In genomic region chr22:38871360-38872171, GRCh38 we compare ENCODE assay signal across 8 cellular contexts. TPM values are rescaled to one million over a fixed set of nuclear protein-coding genes. Genes with fewer than 3 reads are reported as not detected.
DNase-seq lines count a peak whose midpoint lies in the region; ATAC-seq and TF ChIP-seq lines count a peak whose summit lies in the region.

No MANE protein-coding gene starts in this region.

- TF ChIP-seq CTCF in neural cell (IDR thresholded peaks at IDR 0.05; ENCODE audit: poor library complexity, severe bottlenecking), result no peak

- H3F3A ChIP-seq in neural cell (ENCODE audit: insufficient read depth, low read length, poor library complexity, severe bottlenecking), result no peaks in the 10 kb centered on the region

- peak; percentile 13 for DNase-seq in NCI-H1092 treated with DMSO at 0.1 percent for 48 hours (lab: John Stamatoyannopoulos, UW)
- no peak for DNase-seq in NCI-H1092 (lab: John Stamatoyannopoulos, UW)
- peak; percentile 37 for DNase-seq in activated T-cell treated with anti-CD3 and anti-CD28 coated beads for 4 hours
- peak; percentile 12 for DNase-seq in fibroblast of peridontal ligament (ENCODE audit: extremely low read depth)
- no peak for DNase-seq in SHP77 treated with DMSO at 0.1 percent for 48 hours (lab: John Stamatoyannopoulos, UW)

- H4K20me1 ChIP-seq in neural cell (ENCODE audit: insufficient read depth), result peaks cover 7% of the 10 kb centered on the region

- no peaks in the 10 kb centered on the region for H3K9me3 ChIP-seq in neural cell (ENCODE audit: low read length)

- no peaks in the 10 kb centered on the region for H3K9me2 ChIP-seq in neural cell (ENCODE audit: insufficient read depth, low read length)

- peak overlapping the region; percentile 94 for H3K4me3 ChIP-seq in neural cell (ENCODE audit: low read length)

- peak; percentile 25 for ATAC-seq in HG03432 (IDR thresholded peaks at IDR 0.05; ENCODE audit: unreplicated experiment)
- ATAC-seq in HG02763 (IDR thresholded peaks at IDR 0.05; ENCODE audit: unreplicated experiment), result no peak

- no peaks in the 10 kb centered on the region for H3K27me3 ChIP-seq in neural cell (ENCODE audit: insufficient read depth, low read depth, low read length)

- H2AFZ ChIP-seq in neural cell (ENCODE audit: low read depth, low read length), result no peak overlapping the region

- no peak for TF ChIP-seq RAD21 in neural cell (conservative IDR thresholded peaks at IDR 0.05)

- H3K9ac ChIP-seq in neural cell (ENCODE audit: low read length), result peak overlapping the region; percentile 84

- no peaks in the 10 kb centered on the region for H3K36me3 ChIP-seq in neural cell (ENCODE audit: insufficient read depth, low read length)

- H3K79me2 ChIP-seq in neural cell (replicated peaks; ENCODE audit: insufficient read depth, low read length), result peaks cover 25% of the 10 kb centered on the region

- no peak for TF ChIP-seq EP300 in neural cell (conservative IDR thresholded peaks at IDR 0.05; ENCODE audit: poor library complexity, severe bottlenecking)

- peak overlapping the region; percentile 97 for H3K4me2 ChIP-seq in neural cell (ENCODE audit: low read length)

- peak overlapping the region; percentile 88 for H3K27ac ChIP-seq in neural cell (ENCODE audit: low read length)

TF ChIP-seq in neural cell, 6 proteins besides CTCF, POLR2A, EP300 and RAD21:
- TF ChIP-seq SMC3 (conservative IDR thresholded peaks at IDR 0.05; ENCODE audit: poor library complexity) (no peak), EZH2 (IDR thresholded peaks at IDR 0.05; ENCODE audit: borderline replicate concordance, insufficient read depth, low read length, poor library complexity, severe bottlenecking) (no peak), POLR2AphosphoS5 (IDR thresholded peaks at IDR 0.05) (no peak), MXI1 (conservative IDR thresholded peaks at IDR 0.05; ENCODE audit: poor library complexity, severe bottlenecking) (no peak), TAF1 (IDR thresholded peaks at IDR 0.05; ENCODE audit: low read depth) (no peak)
- TF ChIP-seq, protein P1, sequence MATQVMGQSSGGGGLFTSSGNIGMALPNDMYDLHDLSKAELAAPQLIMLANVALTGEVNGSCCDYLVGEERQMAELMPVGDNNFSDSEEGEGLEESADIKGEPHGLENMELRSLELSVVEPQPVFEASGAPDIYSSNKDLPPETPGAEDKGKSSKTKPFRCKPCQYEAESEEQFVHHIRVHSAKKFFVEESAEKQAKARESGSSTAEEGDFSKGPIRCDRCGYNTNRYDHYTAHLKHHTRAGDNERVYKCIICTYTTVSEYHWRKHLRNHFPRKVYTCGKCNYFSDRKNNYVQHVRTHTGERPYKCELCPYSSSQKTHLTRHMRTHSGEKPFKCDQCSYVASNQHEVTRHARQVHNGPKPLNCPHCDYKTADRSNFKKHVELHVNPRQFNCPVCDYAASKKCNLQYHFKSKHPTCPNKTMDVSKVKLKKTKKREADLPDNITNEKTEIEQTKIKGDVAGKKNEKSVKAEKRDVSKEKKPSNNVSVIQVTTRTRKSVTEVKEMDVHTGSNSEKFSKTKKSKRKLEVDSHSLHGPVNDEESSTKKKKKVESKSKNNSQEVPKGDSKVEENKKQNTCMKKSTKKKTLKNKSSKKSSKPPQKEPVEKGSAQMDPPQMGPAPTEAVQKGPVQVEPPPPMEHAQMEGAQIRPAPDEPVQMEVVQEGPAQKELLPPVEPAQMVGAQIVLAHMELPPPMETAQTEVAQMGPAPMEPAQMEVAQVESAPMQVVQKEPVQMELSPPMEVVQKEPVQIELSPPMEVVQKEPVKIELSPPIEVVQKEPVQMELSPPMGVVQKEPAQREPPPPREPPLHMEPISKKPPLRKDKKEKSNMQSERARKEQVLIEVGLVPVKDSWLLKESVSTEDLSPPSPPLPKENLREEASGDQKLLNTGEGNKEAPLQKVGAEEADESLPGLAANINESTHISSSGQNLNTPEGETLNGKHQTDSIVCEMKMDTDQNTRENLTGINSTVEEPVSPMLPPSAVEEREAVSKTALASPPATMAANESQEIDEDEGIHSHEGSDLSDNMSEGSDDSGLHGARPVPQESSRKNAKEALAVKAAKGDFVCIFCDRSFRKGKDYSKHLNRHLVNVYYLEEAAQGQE (IDR thresholded peaks at IDR 0.05; ENCODE audit: borderline replicate concordance), result no peak

RNA-seq across cellular contexts. Expression of gene CBX6, which starts 0.5 kb away (rescaled TPM):
- polyA plus RNA-seq in neural cell, result 13.0 and 16.3 TPM in 2 replicates
- 47.7 and 52.8 TPM in 2 replicates for polyA minus RNA-seq in neural cell

RNA-seq across cellular contexts. Expression of gene NPTXR, which starts 27.7 kb away (rescaled TPM):
- 17.0 and 19.3 TPM in 2 replicates for polyA plus RNA-seq in neural cell
- polyA minus RNA-seq in neural cell, result 32.4 and 33.8 TPM in 2 replicates

Comparison
In these comparisons a context has a peak if more than half of its experiments do, and no peak if none do; other contexts are left out.
1. DNase-seq: peak in NCI-H1092 treated with DMSO at 0.1 percent for 48 hours (single experiment), activated T-cell treated with anti-CD3 and anti-CD28 coated beads for 4 hours (single experiment) and fibroblast of peridontal ligament (single experiment); none in NCI-H1092 (single experiment) and SHP77 treated with DMSO at 0.1 percent for 48 hours (single experiment).